ENCODE assay signal across 9 cellular contexts in genomic region chr19:13841339-13842293, GRCh38. TPM values are rescaled to one million over a fixed set of nuclear protein-coding genes. Genes with fewer than 3 reads are reported as not detected.
DNase-seq lines count a peak whose midpoint lies in the region; ATAC-seq, FAIRE-seq and TF ChIP-seq lines count a peak whose summit lies in the region.
"Had no signal": no experiment of that assay in that cellular context is flagged by ENCODE, and none has a peak within 500 bp of the region (broad histone marks: within the 10 kb centered on the region; RNA-seq: fewer than 3 reads in every experiment).

No MANE protein-coding gene starts in this region.

- H3K4me1 ChIP-seq in neutrophil (ENCODE audit: control insufficient read depth in 1 of 2, insufficient read depth in 1 of 2, low read depth in 1 of 2, low read length in 1 of 2): peaks cover 80 to 81% of the 10 kb centered on the region in 2 experiments

- FAIRE-seq in frontal cortex (lab: Jason Lieb, UNC): no peak

- H3K27ac ChIP-seq in neutrophil: peak overlapping the region; percentile 99

- no peak for TF ChIP-seq CTCF in fibroblast of the aortic adventitia (IDR thresholded peaks at IDR 0.05; ENCODE audit: insufficient read depth, low read length)
- no peak for TF ChIP-seq CTCF in neutrophil (IDR thresholded peaks at IDR 0.05)

- no peaks in the 10 kb centered on the region for H3K36me3 ChIP-seq in neutrophil

- H3K4me3 ChIP-seq in fibroblast of the aortic adventitia (ENCODE audit: low read depth, low read length) (peak overlapping the region; percentile 97), neutrophil (ENCODE audit: low read depth in 1 of 2, low read length in 1 of 2) (peak overlapping the region; percentile 82 to 84)

- no peaks in the 10 kb centered on the region for H3K9me3 ChIP-seq in neutrophil

- no peaks in the 10 kb centered on the region for H3K27me3 ChIP-seq in neutrophil

- no peak for ATAC-seq in GM19351 (IDR thresholded peaks at IDR 0.05; ENCODE audit: unreplicated experiment)

- peak; percentile 52 for DNase-seq in activated naive CD4-positive, alpha-beta T cell treated with Interleukin-2 at 50 U/mL for 16 hours
- DNase-seq in activated naive CD4-positive, alpha-beta T cell treated with anti-CD3 and anti-CD28 coated beads, Interleukin-2, amount 50 U/mL, for 16 hours: no peak
- peak; percentile 82 for DNase-seq in activated CD8-positive, alpha-beta memory T cell treated with anti-CD3 and anti-CD28 coated beads for 24 hours
- DNase-seq in fibroblast of the aortic adventitia (ENCODE audit: low read depth) (no peak), frontal cortex (ENCODE audit: low spot score in 2 of 2) (no peak), NAMALWA (ENCODE audit: low spot score) (no peak)

RNA-seq across cellular contexts. Expression of gene NANOS3, which starts 35.3 kb away (rescaled TPM):
- 0.27 TPM in 1 of 2 replicates, not detected in the other for total RNA-seq in fibroblast of the aortic adventitia (ENCODE audit: low replicate concordance)
- 3.7 TPM for total RNA-seq in frontal cortex
- total RNA-seq: dermis microvascular lymphatic vessel endothelial cell had no signal

RNA-seq across cellular contexts. Expression of gene ZSWIM4, which starts 46.4 kb away (rescaled TPM):
- total RNA-seq in fibroblast of the aortic adventitia (ENCODE audit: low replicate concordance) (0.57 and 6.7 TPM in 2 replicates), frontal cortex (6.9 TPM)

Comparison
In these comparisons a context has a peak if more than half of its experiments do, and no peak if none do; other contexts are left out.
1. DNase-seq: peak in activated naive CD4-positive, alpha-beta T cell treated with Interleukin-2 at 50 U/mL for 16 hours (single experiment) and activated CD8-positive, alpha-beta memory T cell treated with anti-CD3 and anti-CD28 coated beads for 24 hours (single experiment); none in activated naive CD4-positive, alpha-beta T cell treated with anti-CD3 and anti-CD28 coated beads, Interleukin-2, amount 50 U/mL, for 16 hours (single experiment), fibroblast of the aortic adventitia (single experiment), frontal cortex (0 of 2) and NAMALWA (single experiment).